8 cellular contexts compared by ENCODE assay signal in genomic region chr1:9317591-9318331, GRCh38. TPM values are rescaled to one million over a fixed set of nuclear protein-coding genes. Genes with fewer than 3 reads are reported as not detected.
DNase-seq lines count a peak whose midpoint lies in the region; ATAC-seq and TF ChIP-seq lines count a peak whose summit lies in the region.

No MANE protein-coding gene starts in this region.

- H3K4me1 ChIP-seq in aorta (ENCODE audit: control insufficient read depth in 1 of 2, insufficient read depth in 2 of 2, low read length in 2 of 2) = no peaks in the 10 kb centered on the region

- H3K36me3 ChIP-seq in kidney epithelial cell (ENCODE audit: control insufficient read depth, insufficient read depth, low read length) (peaks cover 1% of the 10 kb centered on the region), aorta (ENCODE audit: control insufficient read depth in 1 of 2, insufficient read depth in 2 of 2, low read length in 1 of 2) (no peaks in the 10 kb centered on the region)

- no peaks in the 10 kb centered on the region for H3K9me3 Mint-ChIP-seq in activated naive CD8-positive, alpha-beta T cell (ENCODE audit: low read depth)

- H3K27me3 ChIP-seq in kidney epithelial cell (ENCODE audit: control insufficient read depth, insufficient read depth, low read length) (no peaks in the 10 kb centered on the region), aorta (ENCODE audit: control insufficient read depth in 1 of 2, insufficient read depth in 2 of 2, low read length in 1 of 2) (no peaks in the 10 kb centered on the region)

- DNase-seq in Right ventricle myocardium superior (peak; percentile 67), cardiac septum (ENCODE audit: low spot score) (no peak), kidney epithelial cell (ENCODE audit: low read depth) (peak; percentile 14), aorta (peak in 1 of 2 donors; percentile 74), SKM-1 treated with dmso at 0.1 percent for 144 hours (lab: John Stamatoyannopoulos, UW; ENCODE audit: unreplicated experiment) (no peak), NCI-H187 (lab: John Stamatoyannopoulos, UW) (no peak)
- DNase-seq in stimulated activated CD4-positive, alpha-beta T cell treated with anti-CD3 and anti-CD28 coated beads, Interleukin-4, amount 100 ng/mL, for 24 hours = no peak

- no peaks in the 10 kb centered on the region for H3K9me3 ChIP-seq in aorta (ENCODE audit: control insufficient read depth, low read length)

- 11 to 12% methylated on average over 26 of the region's 26 CpGs for WGBS in aorta, 2 donors

- H3K4me3 ChIP-seq in kidney epithelial cell (ENCODE audit: low read depth, low read length) (no peak overlapping the region), aorta (ENCODE audit: low read length in 2 of 2) (no peak overlapping the region)

- intact Hi-C loops in Right ventricle myocardium superior (cut with DNase I) = no loop called here
- intact Hi-C loops in cardiac septum (cut with DNase I) = no loop called here
- intact Hi-C loops in aorta (cut with DNase I) = no loop called here

- H3K27ac ChIP-seq in aorta (ENCODE audit: low read depth in 1 of 2, low read length in 2 of 2) = peak overlapping the region in 1 of 2 donors; percentile 53

- no peaks in the 10 kb centered on the region for H3K27me3 Mint-ChIP-seq in activated naive CD8-positive, alpha-beta T cell

- H3K4me3 Mint-ChIP-seq in activated naive CD8-positive, alpha-beta T cell = peak overlapping the region; percentile 61

- no peak for TF ChIP-seq CTCF in kidney epithelial cell (IDR thresholded peaks at IDR 0.05; ENCODE audit: insufficient read depth, low read length, poor library complexity, severe bottlenecking)

- peaks cover 32% of the 10 kb centered on the region for H3K4me1 Mint-ChIP-seq in activated naive CD8-positive, alpha-beta T cell (ENCODE audit: low read depth)

- no peak overlapping the region for H3K27ac Mint-ChIP-seq in activated naive CD8-positive, alpha-beta T cell

- ATAC-seq in Right ventricle myocardium superior (ENCODE audit: poor library complexity) (peak; percentile 14), aorta (ENCODE audit: low FRiP score) (peak; percentile 33)

- H3K36me3 Mint-ChIP-seq in activated naive CD8-positive, alpha-beta T cell = no peaks in the 10 kb centered on the region

RNA-seq across cellular contexts. Expression of gene SPSB1, which starts 25.1 kb away (rescaled TPM):
- total RNA-seq in Right ventricle myocardium superior (13.0 TPM), cardiac septum (12.9 TPM), kidney epithelial cell (60.0 and 73.7 TPM in 2 replicates), aorta (10 to 100 TPM; 34.8 to 62.0 TPM)
- 10 to 100 TPM; 21.2 to 36.8 TPM for polyA plus RNA-seq in aorta

Comparison
In these comparisons a context has a peak if more than half of its experiments do, and no peak if none do; other contexts are left out.
1. DNase-seq: peak in Right ventricle myocardium superior (single experiment) and kidney epithelial cell (single experiment); none in cardiac septum (single experiment), stimulated activated CD4-positive, alpha-beta T cell treated with anti-CD3 and anti-CD28 coated beads, Interleukin-4, amount 100 ng/mL, for 24 hours (single experiment), SKM-1 treated with dmso at 0.1 percent for 144 hours (single experiment) and NCI-H187 (0 of 2).